ENCODE assay signal across 13 cellular contexts in genomic region chr12:124426594-124427550, GRCh38.
DNase-seq lines count a peak whose midpoint lies in the region; TF ChIP-seq lines count a peak whose summit lies in the region.
"Had no signal": no experiment of that assay in that cellular context is flagged by ENCODE, and none has a peak within 500 bp of the region (broad histone marks: within the 10 kb centered on the region; RNA-seq: fewer than 3 reads in every experiment).

No MANE protein-coding gene starts in this region.

- no peaks in the 10 kb centered on the region for H3K27me3 ChIP-seq in sigmoid colon
- H3K27me3 ChIP-seq: foreskin keratinocyte had no signal

- DNase-seq in HFFc6 (no peak), RWPE1 (ENCODE audit: low spot score) (no peak), fibroblast of villous mesenchyme (ENCODE audit: low read depth) (peak; percentile 26), sigmoid colon (no peak), NCI-H1436 (lab: John Stamatoyannopoulos, UW) (no peak), NCI-H1105 treated with DMSO at 0.1 percent for 48 hours (lab: John Stamatoyannopoulos, UW) (no peak)
- no peak for DNase-seq in activated CD4-positive, CD25-positive, alpha-beta regulatory T cell treated with anti-CD3 and anti-CD28 coated beads, Interleukin-2, amount 50 U/mL, for 72 hours
- DNase-seq in stimulated activated CD4-positive, alpha-beta T cell treated with anti-CD3 and anti-CD28 coated beads, Interleukin-12 subunit alpha, Interleukin-12 subunit beta, amount 100 ng/mL, for 4 hours, result no peak
- DNase-seq: activated T-cell treated with anti-CD3 and anti-CD28 coated beads, Interleukin-2, amount 50 U/mL, for 48 hours; CD8-positive, alpha-beta T cell; foreskin keratinocyte; GOT3; NCI-H2081 had no signal

- CTCF ChIA-PET in RWPE1 (lab: Yijun Ruan, JAX), result interaction anchor here (0.7 kb wide), 1 partner anchor 23 kb away, joined by 3 read pairs; no protein-coding TSS in a partner anchor

- H3K4me1 ChIP-seq in sigmoid colon, result peaks cover 0 to 69% (median 67%) of the 10 kb centered on the region in 4 donors

- no peaks in the 10 kb centered on the region for H3K9me3 Mint-ChIP-seq in HFFc6
- H3K9me3 Mint-ChIP-seq: CD8-positive, alpha-beta T cell had no signal

- WGBS in sigmoid colon, 2 donors, result 87% methylated on average over 41 of the region's 41 CpGs

- no peak for TF ChIP-seq CTCF in HFFc6 (IDR thresholded peaks at IDR 0.05)
- no peak for TF ChIP-seq CTCF in RWPE1 (conservative IDR thresholded peaks at IDR 0.05; ENCODE audit: low read depth)
- TF ChIP-seq CTCF in fibroblast of villous mesenchyme (IDR thresholded peaks at IDR 0.05; ENCODE audit: insufficient read depth, low read depth, low read length), result no peak
- no peak for TF ChIP-seq CTCF in sigmoid colon (IDR thresholded peaks at IDR 0.05)

- H3K36me3 ChIP-seq in sigmoid colon, result peaks cover 0 to 31% (median 22%) of the 10 kb centered on the region in 4 donors

- intact Hi-C loops in sigmoid colon (cut with DNase I), result no loop called here

- no peak overlapping the region for H3K4me3 Mint-ChIP-seq in HFFc6
- H3K4me3 Mint-ChIP-seq: CD8-positive, alpha-beta T cell had no signal

- H3K27ac Mint-ChIP-seq in HFFc6, result peak overlapping the region; percentile 91
- H3K27ac Mint-ChIP-seq: CD8-positive, alpha-beta T cell had no signal

- POLR2A ChIA-PET in RWPE1 (lab: Yijun Ruan, JAX; ENCODE audit: low non-redundant PET), result no interaction called here

- H3K4me3 ChIP-seq in fibroblast of villous mesenchyme (ENCODE audit: low read depth, low read length) (no peak overlapping the region), sigmoid colon (no peak overlapping the region)

- H3K27ac ChIP-seq in RWPE1, result peak overlapping the region; percentile 99
- H3K27ac ChIP-seq in sigmoid colon, result peak overlapping the region; percentile 79 to 98 (median 88)
- H3K27ac ChIP-seq: foreskin keratinocyte had no signal

- H3K9me3 ChIP-seq in sigmoid colon, result no peaks in the 10 kb centered on the region

- H3K36me3 Mint-ChIP-seq in HFFc6 (ENCODE audit: low read depth), result peaks cover 23% of the 10 kb centered on the region

- TF ChIP-seq POLR2A in sigmoid colon (IDR thresholded peaks at IDR 0.05), result no peak

- H3K4me1 Mint-ChIP-seq in HFFc6 (ENCODE audit: low read depth), result peaks cover 38% of the 10 kb centered on the region

- H3K27me3 Mint-ChIP-seq in HFFc6 (ENCODE audit: insufficient read depth), result peaks cover 15% of the 10 kb centered on the region

- TF ChIP-seq EP300 in sigmoid colon (IDR thresholded peaks at IDR 0.05), result no peak
